19 cellular contexts compared by ENCODE assay signal in the genomic region with DNA sequence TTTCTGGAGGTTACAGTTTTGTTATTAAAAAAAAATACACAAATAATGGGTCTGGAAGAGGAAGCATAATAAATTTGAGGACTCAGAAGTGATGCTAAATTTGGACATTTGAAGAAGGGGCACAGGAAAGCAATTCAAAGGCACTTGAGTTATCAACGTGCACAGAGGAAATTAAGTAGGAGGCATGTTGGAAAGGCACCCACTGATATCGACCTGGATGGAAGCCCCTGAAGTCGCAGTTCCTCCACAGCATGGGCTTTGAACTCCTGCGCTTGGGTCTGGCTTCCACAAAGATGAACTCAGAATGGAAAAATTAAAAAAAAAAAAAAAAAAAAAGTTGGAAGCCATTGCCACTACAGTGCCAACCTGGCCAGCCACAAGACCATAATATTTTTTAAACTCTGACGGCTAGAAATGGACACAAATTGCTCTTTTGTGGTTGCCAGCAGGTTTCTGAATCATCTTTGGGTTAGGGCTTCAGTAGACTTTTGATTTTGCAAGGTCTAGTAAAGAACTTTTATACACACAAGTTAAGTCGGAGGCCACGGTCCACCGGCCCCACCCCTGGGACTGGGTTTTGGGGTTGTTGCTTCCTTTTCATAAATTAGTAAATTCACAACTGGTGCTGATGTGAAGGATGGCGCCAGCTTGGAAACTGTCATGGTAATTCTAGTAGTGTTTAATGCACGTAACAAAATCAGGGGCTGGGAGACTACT.
"Had no signal": no experiment of that assay in that cellular context is flagged by ENCODE, and none has a peak within 500 bp of the region (broad histone marks: within the 10 kb centered on the region; RNA-seq: fewer than 3 reads in every experiment).

No MANE protein-coding gene starts in this region.

- H2AFZ ChIP-seq: parathyroid adenoma had no signal

- H3K4me3 ChIP-seq: body of pancreas, coronary artery, esophagus squamous epithelium, thyroid gland had no signal

- H3K36me3 ChIP-seq: esophagus squamous epithelium, neutrophil had no signal

- H3K4me3 Mint-ChIP-seq: activated CD4-positive, alpha-beta T cell treated with anti-CD3 and anti-CD28 coated beads, Interleukin-2, amount 10 ng/mL, durations not matched to agents 7 days and 5 days; activated T-cell treated with anti-CD3 and anti-CD28 coated beads, Interleukin-2, amount 50 U/mL, for 24 hours; naive B cell had no signal

- H3K27ac ChIP-seq: body of pancreas, esophagus squamous epithelium, neutrophil, parathyroid adenoma, thyroid gland had no signal

- ATAC-seq: body of pancreas had no signal

- H3K9me3 Mint-ChIP-seq: activated CD4-positive, alpha-beta T cell treated with anti-CD3 and anti-CD28 coated beads, Interleukin-2, amount 10 ng/mL, durations not matched to agents 7 days and 5 days; activated T-cell treated with anti-CD3 and anti-CD28 coated beads, Interleukin-2, amount 50 U/mL, for 24 hours; immature natural killer cell had no signal

- H3K27me3 ChIP-seq: body of pancreas, esophagus squamous epithelium, thyroid gland had no signal

- H3K27ac Mint-ChIP-seq: activated CD4-positive, alpha-beta T cell treated with anti-CD3 and anti-CD28 coated beads, Interleukin-2, amount 10 ng/mL, durations not matched to agents 7 days and 5 days; activated T-cell treated with anti-CD3 and anti-CD28 coated beads, Interleukin-2, amount 50 U/mL, for 24 hours; immature natural killer cell; naive B cell had no signal

- H3K9me3 ChIP-seq: body of pancreas, esophagus squamous epithelium, neutrophil, thyroid gland had no signal

- H3K9ac ChIP-seq: parathyroid adenoma had no signal

- H3K36me3 Mint-ChIP-seq: immature natural killer cell, naive B cell had no signal

- DNase-seq: activated CD4-positive, alpha-beta T cell treated with anti-CD3 and anti-CD28 coated beads, Interleukin-2, amount 10 ng/mL, durations not matched to agents 7 days and 5 days; activated CD4-positive, CD25-positive, alpha-beta regulatory T cell; activated naive CD4-positive, alpha-beta T cell treated with anti-CD3 and anti-CD28 coated beads, Interleukin-2, amount 50 U/mL, for 16 hours; activated T-cell treated with anti-CD3 and anti-CD28 coated beads, Interleukin-2, amount 50 U/mL, for 24 hours; amniotic stem cell; body of pancreas; central memory CD4-positive, alpha-beta T cell; esophagus squamous epithelium; foreskin fibroblast; glutamatergic neuron; immature natural killer cell; mammary epithelial cell; naive B cell; stimulated activated CD4-positive, alpha-beta T cell treated with anti-CD3 and anti-CD28 coated beads, Interleukin-12 subunit alpha, Interleukin-12 subunit beta, amount 100 ng/mL, for 4 hours; stimulated activated CD4-positive, alpha-beta T cell treated with anti-CD3 and anti-CD28 coated beads, Interleukin-2, amount 100 ng/mL, for 24 hours; thyroid gland had no signal
